ENCODE assay signal across 1 cellular context in genomic region chr3:133747907-133748639, GRCh38.
TF ChIP-seq lines count a peak whose summit lies in the region.

No MANE protein-coding gene starts in this region.

TF ChIP-seq in K562, 482 proteins besides CTCF, POLR2A, EP300 and RAD21 (continued from another document and continues in another):
- TF ChIP-seq ZNF609 (CRISPR knock-in tag; IDR thresholded peaks at IDR 0.05; ENCODE audit: borderline replicate concordance) (no peak), PCBP1 (IDR thresholded peaks at IDR 0.05; ENCODE audit: low read depth, low read length, poor library complexity, severe bottlenecking) (no peak), HSF4 (CRISPR knock-in tag; IDR thresholded peaks at IDR 0.05; ENCODE audit: borderline replicate concordance) (no peak), TCF3 (CRISPR knock-in tag; IDR thresholded peaks at IDR 0.05) (peak; percentile 94), CREB3L1 (IDR thresholded peaks at IDR 0.05; ENCODE audit: borderline replicate concordance, low read depth) (0 out of 2 replicates have a peak, but pooled peaks have one; percentile 24), HINFP (tag; conservative IDR thresholded peaks at IDR 0.05; ENCODE audit: low read depth) (no peak), RAD51 (IDR thresholded peaks at IDR 0.05; ENCODE audit: borderline replicate concordance, low read depth) (no peak), RFX7 (CRISPR knock-in tag; IDR thresholded peaks at IDR 0.05) (no peak), NRF1 (conservative IDR thresholded peaks at IDR 0.05 in 1 of 2, IDR thresholded peaks at IDR 0.05 in 1 of 2) (no peak), ZBTB1 (CRISPR knock-in tag; IDR thresholded peaks at IDR 0.05; ENCODE audit: borderline replicate concordance, low read depth) (no peak), MBD2 (IDR thresholded peaks at IDR 0.05; ENCODE audit: borderline replicate concordance, low read depth) (peak; percentile 43; the same call in 1 of the 2 replicates), MXI1 (IDR thresholded peaks at IDR 0.05; ENCODE audit: low read depth, low read length) (no peak), HNRNPLL (IDR thresholded peaks at IDR 0.05; ENCODE audit: low read depth, low read length, poor library complexity, severe bottlenecking) (no peak), ATF1 (CRISPR knock-in tag; IDR thresholded peaks at IDR 0.05) (no peak), ATF1 (tag; IDR thresholded peaks at IDR 0.05) (no peak; the same call in 1 of the 2 replicates), ZNF146 (CRISPR knock-in tag; IDR thresholded peaks at IDR 0.05; ENCODE audit: unreplicated experiment) (no peak), ZBTB49 (CRISPR knock-in tag; IDR thresholded peaks at IDR 0.05; ENCODE audit: borderline replicate concordance) (no peak), ZNF699 (CRISPR knock-in tag; IDR thresholded peaks at IDR 0.05; ENCODE audit: insufficient replicate concordance) (no peak), ZNF584 (CRISPR knock-in tag; IDR thresholded peaks at IDR 0.05; ENCODE audit: low read depth) (no peak), TAF15 (IDR thresholded peaks at IDR 0.05; ENCODE audit: low read depth, low read length) (no peak), CBFA2T3 (IDR thresholded peaks at IDR 0.05) (peak; percentile 91), RFX1 (IDR thresholded peaks at IDR 0.05) (no peak), ZNF551 (CRISPR knock-in tag; IDR thresholded peaks at IDR 0.05) (no peak)
- TF ChIP-seq, protein P1, sequence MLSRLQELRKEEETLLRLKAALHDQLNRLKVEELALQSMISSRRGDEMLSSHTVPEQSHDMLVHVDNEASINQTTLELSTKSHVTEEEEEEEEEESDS (CRISPR knock-in tag; IDR thresholded peaks at IDR 0.05), result no peak
- TF ChIP-seq, protein P2, sequence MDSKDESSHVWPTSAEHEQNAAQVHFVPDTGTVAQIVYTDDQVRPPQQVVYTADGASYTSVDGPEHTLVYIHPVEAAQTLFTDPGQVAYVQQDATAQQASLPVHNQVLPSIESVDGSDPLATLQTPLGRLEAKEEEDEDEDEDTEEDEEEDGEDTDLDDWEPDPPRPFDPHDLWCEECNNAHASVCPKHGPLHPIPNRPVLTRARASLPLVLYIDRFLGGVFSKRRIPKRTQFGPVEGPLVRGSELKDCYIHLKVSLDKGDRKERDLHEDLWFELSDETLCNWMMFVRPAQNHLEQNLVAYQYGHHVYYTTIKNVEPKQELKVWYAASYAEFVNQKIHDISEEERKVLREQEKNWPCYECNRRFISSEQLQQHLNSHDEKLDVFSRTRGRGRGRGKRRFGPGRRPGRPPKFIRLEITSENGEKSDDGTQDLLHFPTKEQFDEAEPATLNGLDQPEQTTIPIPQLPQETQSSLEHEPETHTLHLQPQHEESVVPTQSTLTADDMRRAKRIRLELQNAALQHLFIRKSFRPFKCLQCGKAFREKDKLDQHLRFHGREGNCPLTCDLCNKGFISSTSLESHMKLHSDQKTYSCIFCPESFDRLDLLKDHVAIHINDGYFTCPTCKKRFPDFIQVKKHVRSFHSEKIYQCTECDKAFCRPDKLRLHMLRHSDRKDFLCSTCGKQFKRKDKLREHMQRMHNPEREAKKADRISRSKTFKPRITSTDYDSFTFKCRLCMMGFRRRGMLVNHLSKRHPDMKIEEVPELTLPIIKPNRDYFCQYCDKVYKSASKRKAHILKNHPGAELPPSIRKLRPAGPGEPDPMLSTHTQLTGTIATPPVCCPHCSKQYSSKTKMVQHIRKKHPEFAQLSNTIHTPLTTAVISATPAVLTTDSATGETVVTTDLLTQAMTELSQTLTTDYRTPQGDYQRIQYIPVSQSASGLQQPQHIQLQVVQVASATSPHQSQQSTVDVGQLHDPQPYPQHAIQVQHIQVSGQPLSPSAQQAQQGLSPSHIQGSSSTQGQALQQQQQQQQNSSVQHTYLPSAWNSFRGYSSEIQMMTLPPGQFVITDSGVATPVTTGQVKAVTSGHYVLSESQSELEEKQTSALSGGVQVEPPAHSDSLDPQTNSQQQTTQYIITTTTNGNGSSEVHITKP (IDR thresholded peaks at IDR 0.05; ENCODE audit: partially characterized antibody), result peak; percentile 98
- TF ChIP-seq, protein P3, sequence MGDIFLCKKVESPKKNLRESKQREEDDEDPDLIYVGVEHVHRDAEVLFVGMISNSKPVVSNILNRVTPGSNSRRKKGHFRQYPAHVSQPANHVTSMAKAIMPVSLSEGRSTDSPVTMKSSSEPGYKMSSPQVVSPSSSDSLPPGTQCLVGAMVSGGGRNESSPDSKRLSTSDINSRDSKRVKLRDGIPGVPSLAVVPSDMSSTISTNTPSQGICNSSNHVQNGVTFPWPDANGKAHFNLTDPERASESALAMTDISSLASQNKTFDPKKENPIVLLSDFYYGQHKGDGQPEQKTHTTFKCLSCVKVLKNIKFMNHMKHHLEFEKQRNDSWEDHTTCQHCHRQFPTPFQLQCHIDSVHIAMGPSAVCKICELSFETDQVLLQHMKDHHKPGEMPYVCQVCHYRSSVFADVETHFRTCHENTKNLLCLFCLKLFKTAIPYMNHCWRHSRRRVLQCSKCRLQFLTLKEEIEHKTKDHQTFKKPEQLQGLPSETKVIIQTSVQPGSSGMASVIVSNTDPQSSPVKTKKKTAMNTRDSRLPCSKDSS (IDR thresholded peaks at IDR 0.05; ENCODE audit: low read depth, partially characterized antibody), result no peak
